ENCODE assay signal across 26 cellular contexts in the genomic region with DNA sequence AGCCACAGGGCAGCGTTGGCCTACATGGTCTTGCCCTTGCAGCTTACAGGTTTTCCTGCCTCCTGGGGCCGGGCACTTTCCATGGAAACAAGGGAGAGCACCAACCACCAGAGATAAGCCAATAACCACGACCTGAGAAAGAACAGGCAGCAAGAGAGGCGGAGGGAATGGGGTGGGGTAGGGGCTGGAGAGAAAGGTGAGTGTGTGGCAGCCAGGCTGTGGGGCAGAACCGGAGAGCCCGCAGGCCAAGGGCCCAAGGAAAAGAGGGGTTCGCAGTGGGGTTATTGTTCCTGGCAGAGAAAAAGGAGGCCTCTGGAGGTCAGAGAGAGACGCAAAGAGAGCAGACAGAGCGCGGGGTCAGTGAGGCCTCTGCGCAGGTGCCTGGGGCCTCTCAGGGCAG. TPM values are rescaled to one million over a fixed set of nuclear protein-coding genes. Genes with fewer than 3 reads are reported as not detected.
DNase-seq lines count a peak whose midpoint lies in the region; ATAC-seq, FAIRE-seq and TF ChIP-seq lines count a peak whose summit lies in the region.
"Had no signal": no experiment of that assay in that cellular context is flagged by ENCODE, and none has a peak within 500 bp of the region (broad histone marks: within the 10 kb centered on the region; RNA-seq: fewer than 3 reads in every experiment).

No MANE protein-coding gene starts in this region.

- H4K20me1 ChIP-seq in astrocyte (ENCODE audit: insufficient read depth, low read length), result no peaks in the 10 kb centered on the region
- H4K20me1 ChIP-seq in smooth muscle cell (ENCODE audit: low read depth), result no peaks in the 10 kb centered on the region
- H4K20me1 ChIP-seq: BLaER1 treated with 17β-estradiol and CSF1 and Interleukin-3, amounts not matched to agents 10 nM and 100 nM had no signal

- intact Hi-C loops in posterior vena cava (cut with DNase I) (no loop called here), colonic mucosa (cut with DNase I) (loop anchor here (10.0 kb wide), 1 partner anchor 184 kb away; no protein-coding TSS in a partner anchor)

- H3K27me3 Mint-ChIP-seq in activated CD4-positive, alpha-beta T cell treated with anti-CD3 and anti-CD28 coated beads, Interleukin-2, amount 10 ng/mL, durations not matched to agents 7 days and 5 days, result no peaks in the 10 kb centered on the region
- H3K27me3 Mint-ChIP-seq in astrocyte (ENCODE audit: low read depth, unreplicated experiment), result peaks cover 4% of the 10 kb centered on the region
- peaks cover 1% of the 10 kb centered on the region for H3K27me3 Mint-ChIP-seq in endodermal cell (ENCODE audit: insufficient read depth)

- H3K27ac ChIP-seq in astrocyte (ENCODE audit: low read depth, low read length) (no peak overlapping the region), endodermal cell (ENCODE audit: low read depth, low read length) (no peak overlapping the region), colonic mucosa (no peak overlapping the region), smooth muscle cell (ENCODE audit: low read depth) (no peak overlapping the region)
- H3K27ac ChIP-seq: BLaER1 treated with 17β-estradiol and CSF1 and Interleukin-3, amounts not matched to agents 10 nM and 100 nM had no signal

- no peak overlapping the region for H3K4me3 Mint-ChIP-seq in activated CD4-positive, alpha-beta T cell treated with anti-CD3 and anti-CD28 coated beads, Interleukin-2, amount 10 ng/mL, durations not matched to agents 7 days and 5 days
- H3K4me3 Mint-ChIP-seq in astrocyte (ENCODE audit: unreplicated experiment) (no peak overlapping the region), endodermal cell (no peak overlapping the region)
- H3K4me3 Mint-ChIP-seq: CD8-positive, alpha-beta memory T cell; HFFc6 had no signal

- TF ChIP-seq CTCF in astrocyte (IDR thresholded peaks at IDR 0.05; ENCODE audit: insufficient read depth, low read depth, low read length) (no peak), endodermal cell (conservative IDR thresholded peaks at IDR 0.05) (no peak), colonic mucosa (IDR thresholded peaks at IDR 0.05) (no peak), smooth muscle cell (IDR thresholded peaks at IDR 0.05; ENCODE audit: borderline replicate concordance, insufficient read depth, poor library complexity, severe bottlenecking) (no peak)

- H3K36me3 ChIP-seq in astrocyte (ENCODE audit: insufficient read depth, low read length), result no peaks in the 10 kb centered on the region
- H3K36me3 ChIP-seq in endodermal cell (ENCODE audit: control insufficient read depth, insufficient read depth, low read length), result no peaks in the 10 kb centered on the region
- no peaks in the 10 kb centered on the region for H3K36me3 ChIP-seq in colonic mucosa
- H3K36me3 ChIP-seq in smooth muscle cell (ENCODE audit: low read depth), result no peaks in the 10 kb centered on the region
- H3K36me3 ChIP-seq: BLaER1 treated with 17β-estradiol and CSF1 and Interleukin-3, amounts not matched to agents 10 nM and 100 nM had no signal

- no peak for FAIRE-seq in astrocyte (lab: Jason Lieb, UNC)
- FAIRE-seq: GM12878, GM19239, H54, HTR-8/SVneo had no signal

- H3K9ac ChIP-seq in astrocyte (ENCODE audit: low read length), result no peak overlapping the region
- H3K9ac ChIP-seq in endodermal cell (ENCODE audit: extremely low read depth, low read length, poor library complexity, severe bottlenecking), result no peak overlapping the region
- no peak overlapping the region for H3K9ac ChIP-seq in colonic mucosa (ENCODE audit: low read depth in 2 of 2, low read length in 2 of 2)
- no peak overlapping the region for H3K9ac ChIP-seq in smooth muscle cell (ENCODE audit: low read depth)

- CTCF ChIA-PET in activated CD4-positive, alpha-beta T cell treated with anti-CD3 and anti-CD28 coated beads, Interleukin-2, amount 10 ng/mL, durations not matched to agents 7 days and 5 days (lab: Charles Lee), result no interaction called here

- H3K4me3 ChIP-seq in astrocyte (ENCODE audit: insufficient read depth, low read depth, low read length) (no peak overlapping the region), endodermal cell (ENCODE audit: low read length) (no peak overlapping the region), colonic mucosa (no peak overlapping the region), smooth muscle cell (no peak overlapping the region)
- H3K4me3 ChIP-seq: BLaER1 treated with 17β-estradiol and CSF1 and Interleukin-3, amounts not matched to agents 10 nM and 100 nM; GM12878 had no signal

- peak overlapping the region; percentile 54 for H3K27ac Mint-ChIP-seq in activated CD4-positive, alpha-beta T cell treated with anti-CD3 and anti-CD28 coated beads, Interleukin-2, amount 10 ng/mL, durations not matched to agents 7 days and 5 days
- H3K27ac Mint-ChIP-seq in astrocyte (ENCODE audit: unreplicated experiment) (peak overlapping the region; percentile 41), endodermal cell (peak overlapping the region; percentile 21)
- H3K27ac Mint-ChIP-seq: CD8-positive, alpha-beta memory T cell; HFFc6 had no signal

- DNase-seq in activated CD4-positive, alpha-beta T cell treated with anti-CD3 and anti-CD28 coated beads, Interleukin-2, amount 10 ng/mL, durations not matched to agents 7 days and 5 days, result no peak
- DNase-seq in activated CD4-positive, alpha-beta T cell treated with anti-CD3 and anti-CD28 coated beads, Interleukin-2, amount 50 U/mL, for 48 hours, result no peak
- DNase-seq in astrocyte (ENCODE audit: low read depth) (no peak), endodermal cell (no peak), posterior vena cava (ENCODE audit: low spot score) (peak; percentile 54), colonic mucosa (no peak), smooth muscle cell (lab: John Stamatoyannopoulos, UW; ENCODE audit: unreplicated experiment) (no peak)
- DNase-seq: 8988T; CD8-positive, alpha-beta memory T cell; COR-L47; DMS 273 treated with DMSO at 0.1 percent for 48 hours; DMS53; DND-41; EL; HFFc6; IMR-90 had no signal

- POLR2A ChIA-PET in activated CD4-positive, alpha-beta T cell treated with anti-CD3 and anti-CD28 coated beads, Interleukin-2, amount 10 ng/mL, durations not matched to agents 7 days and 5 days (lab: Charles Lee), result no interaction called here

- H3K27me3 ChIP-seq in astrocyte (ENCODE audit: insufficient read depth, low read length), result no peaks in the 10 kb centered on the region
- H3K27me3 ChIP-seq in endodermal cell (ENCODE audit: control insufficient read depth, insufficient read depth, low read length, poor library complexity, severe bottlenecking), result no peaks in the 10 kb centered on the region
- no peaks in the 10 kb centered on the region for H3K27me3 ChIP-seq in colonic mucosa
- no peaks in the 10 kb centered on the region for H3K27me3 ChIP-seq in smooth muscle cell (ENCODE audit: low read depth)
- H3K27me3 ChIP-seq: BLaER1 treated with 17β-estradiol and CSF1 and Interleukin-3, amounts not matched to agents 10 nM and 100 nM had no signal

- H3K4me1 Mint-ChIP-seq in activated CD4-positive, alpha-beta T cell treated with anti-CD3 and anti-CD28 coated beads, Interleukin-2, amount 10 ng/mL, durations not matched to agents 7 days and 5 days, result no peaks in the 10 kb centered on the region
- peaks cover under 1% of the 10 kb centered on the region for H3K4me1 Mint-ChIP-seq in astrocyte (ENCODE audit: low read depth, unreplicated experiment)
- H3K4me1 Mint-ChIP-seq in endodermal cell, result peaks cover 5% of the 10 kb centered on the region
- H3K4me1 Mint-ChIP-seq: CD8-positive, alpha-beta memory T cell had no signal

- H3K9me3 Mint-ChIP-seq in activated CD4-positive, alpha-beta T cell treated with anti-CD3 and anti-CD28 coated beads, Interleukin-2, amount 10 ng/mL, durations not matched to agents 7 days and 5 days, result no peaks in the 10 kb centered on the region
- peaks cover 2% of the 10 kb centered on the region for H3K9me3 Mint-ChIP-seq in astrocyte (ENCODE audit: unreplicated experiment)
- H3K9me3 Mint-ChIP-seq in endodermal cell, result no peaks in the 10 kb centered on the region
- H3K9me3 Mint-ChIP-seq: CD8-positive, alpha-beta memory T cell; HFFc6 had no signal

- H3K9me3 ChIP-seq in astrocyte (ENCODE audit: insufficient read depth, low read depth, low read length) (no peaks in the 10 kb centered on the region), endodermal cell (ENCODE audit: control insufficient read depth, low read length) (no peaks in the 10 kb centered on the region), colonic mucosa (no peaks in the 10 kb centered on the region), smooth muscle cell (replicated peaks; ENCODE audit: low read depth) (no peaks in the 10 kb centered on the region)
- H3K9me3 ChIP-seq: BLaER1 treated with 17β-estradiol and CSF1 and Interleukin-3, amounts not matched to agents 10 nM and 100 nM had no signal

- H3K36me3 Mint-ChIP-seq in activated CD4-positive, alpha-beta T cell treated with anti-CD3 and anti-CD28 coated beads, Interleukin-2, amount 10 ng/mL, durations not matched to agents 7 days and 5 days (ENCODE audit: low read depth), result no peaks in the 10 kb centered on the region
- no peaks in the 10 kb centered on the region for H3K36me3 Mint-ChIP-seq in astrocyte (ENCODE audit: low read depth, unreplicated experiment)
- no peaks in the 10 kb centered on the region for H3K36me3 Mint-ChIP-seq in endodermal cell (ENCODE audit: low read depth)
- H3K36me3 Mint-ChIP-seq: CD8-positive, alpha-beta memory T cell had no signal

- 82 to 90% methylated on average over 6 to 11 of the region's 11 CpGs for WGBS in endodermal cell (ENCODE audit: insufficient coverage in 1 of 2, insufficient read length in 1 of 2), 2 experiments
- 92% methylated on average over 11 of the region's 11 CpGs for WGBS in smooth muscle cell (ENCODE audit: low lambda C conversion rate)

- H3F3A ChIP-seq in smooth muscle cell (ENCODE audit: low read depth), result no peaks in the 10 kb centered on the region

- H2AFZ ChIP-seq in astrocyte (ENCODE audit: low read depth, low read length) (no peak overlapping the region), smooth muscle cell (ENCODE audit: low read depth) (no peak overlapping the region)

- H3K4me1 ChIP-seq in astrocyte (ENCODE audit: insufficient read depth, low read length) (peaks cover 6% of the 10 kb centered on the region), endodermal cell (ENCODE audit: control insufficient read depth, insufficient read depth, low read length) (no peaks in the 10 kb centered on the region), colonic mucosa (no peaks in the 10 kb centered on the region), smooth muscle cell (ENCODE audit: low read depth) (no peaks in the 10 kb centered on the region)

- ATAC-seq in HG03039 (IDR thresholded peaks at IDR 0.05; ENCODE audit: unreplicated experiment), result no peak
- ATAC-seq: GM12878, HCT116 had no signal

- H3K79me2 ChIP-seq in astrocyte (ENCODE audit: insufficient read depth, low read length), result no peaks in the 10 kb centered on the region
- no peaks in the 10 kb centered on the region for H3K79me2 ChIP-seq in smooth muscle cell (ENCODE audit: low read depth)

- H3K4me2 ChIP-seq in astrocyte (ENCODE audit: low read length) (no peak overlapping the region), smooth muscle cell (no peak overlapping the region)
- H3K4me2 ChIP-seq: BLaER1 treated with 17β-estradiol and CSF1 and Interleukin-3, amounts not matched to agents 10 nM and 100 nM had no signal

RNA-seq across cellular contexts. Expression of a gene that starts 33.2 kb away (rescaled TPM):
- not detected for total RNA-seq in activated CD4-positive, alpha-beta T cell treated with anti-CD3 and anti-CD28 coated beads, Interleukin-2, amount 10 ng/mL, durations not matched to agents 7 days and 5 days
- 0.19 TPM in 1 of 2 replicates, not detected in the other for total RNA-seq in astrocyte
- total RNA-seq in endodermal cell, result not detected
- polyA plus RNA-seq in endodermal cell (2013, experiment 1 of 2), result 0.39 TPM
- polyA plus RNA-seq in endodermal cell (2013, experiment 2 of 2), result 0.58 TPM
- total RNA-seq in posterior vena cava, result not detected
- total RNA-seq in colonic mucosa, result not detected
- total RNA-seq in smooth muscle cell, result not detected in 2 replicates
- polyA plus RNA-seq in smooth muscle cell, result 0.48 TPM in 1 of 2 replicates, not detected in the other
- total RNA-seq: A673; CD8-positive, alpha-beta memory T cell; G401; GM12878; HFFc6; IMR-90 had no signal
- polyA plus RNA-seq: AG04450; CD8-positive, alpha-beta memory T cell; GM12878; IMR-90 had no signal

RNA-seq across cellular contexts. Expression of a gene that starts 46.6 kb away (rescaled TPM):
- under 1 TPM in 1 of 2 experiments, not detected in 1; 0.07 TPM for total RNA-seq in activated CD4-positive, alpha-beta T cell treated with anti-CD3 and anti-CD28 coated beads, Interleukin-2, amount 10 ng/mL, durations not matched to agents 7 days and 5 days
- 0.31 and 0.93 TPM in 2 replicates for total RNA-seq in astrocyte
- under 1 TPM; 0.33 to 0.49 TPM for total RNA-seq in endodermal cell
- polyA plus RNA-seq in endodermal cell (2013, experiment 1 of 2), result 0.61 TPM
- polyA plus RNA-seq in endodermal cell (2013, experiment 2 of 2), result 0.50 TPM
- total RNA-seq in posterior vena cava, result 1 to 10 TPM; 1.5 to 8.9 TPM
- total RNA-seq in colonic mucosa, result 1 to 10 TPM; 3.3 to 3.9 TPM
- 0.09 and 1.5 TPM in 2 replicates for total RNA-seq in smooth muscle cell
- polyA plus RNA-seq in smooth muscle cell, result 0.30 and 1.7 TPM in 2 replicates
- total RNA-seq: A673, G401, IMR-90 had no signal
